7 cellular contexts compared by ENCODE assay signal in genomic region chr9:136482046-136482792, GRCh38. TPM values are rescaled to one million over a fixed set of nuclear protein-coding genes. Genes with fewer than 3 reads are reported as not detected.
DNase-seq lines count a peak whose midpoint lies in the region; ATAC-seq and TF ChIP-seq lines count a peak whose summit lies in the region.

No MANE protein-coding gene starts in this region.

- H3K4me1 ChIP-seq in HUES6 (ENCODE audit: control insufficient read depth, insufficient read depth, low read length) (peaks cover 12% of the 10 kb centered on the region), neural progenitor cell (peaks cover 8% of the 10 kb centered on the region)

- H3K4me3 ChIP-seq in HUES6 (ENCODE audit: low read depth, low read length) (peak overlapping the region; percentile 94), epithelial cell of proximal tubule (ENCODE audit: low read depth, low read length) (peak overlapping the region; percentile 71), neural progenitor cell (peak overlapping the region; percentile 94)

- no peak overlapping the region for H2AFZ ChIP-seq in neural progenitor cell (replicated peaks)

- H3K27me3 Mint-ChIP-seq in neural progenitor cell (ENCODE audit: insufficient read depth, low read depth), result peaks cover 7% of the 10 kb centered on the region

- peak overlapping the region; percentile 94 for H3K4me3 Mint-ChIP-seq in neural progenitor cell

- H3K27ac Mint-ChIP-seq in neural progenitor cell, result peak overlapping the region; percentile 39

- H3K9me3 Mint-ChIP-seq in neural progenitor cell, result no peaks in the 10 kb centered on the region

- H3F3A ChIP-seq in neural progenitor cell (ENCODE audit: low read depth), result peaks cover 10% of the 10 kb centered on the region

- H3K9ac ChIP-seq in HUES6 (ENCODE audit: low read length), result peak overlapping the region; percentile 93
- peak overlapping the region; percentile 93 for H3K9ac ChIP-seq in neural progenitor cell

- H3K27me3 ChIP-seq in HUES6 (ENCODE audit: control insufficient read depth, insufficient read depth, low read length) (no peaks in the 10 kb centered on the region), neural progenitor cell (no peaks in the 10 kb centered on the region)

- H3K4me2 ChIP-seq in neural progenitor cell, result peak overlapping the region; percentile 89

- H3K36me3 ChIP-seq in HUES6 (ENCODE audit: control insufficient read depth, insufficient read depth, low read length), result peaks cover 20% of the 10 kb centered on the region
- no peaks in the 10 kb centered on the region for H3K36me3 ChIP-seq in neural progenitor cell

- H3K27ac ChIP-seq in HUES6 (ENCODE audit: low read depth, low read length) (peak overlapping the region; percentile 98), neural progenitor cell (peak overlapping the region; percentile 90)

- DNase-seq in ELR (ENCODE audit: low read depth) (peak; percentile 49), epithelial cell of proximal tubule (ENCODE audit: low read depth) (no peak), neural progenitor cell (ENCODE audit: low spot score) (peak; percentile 38), COR-L47 (lab: John Stamatoyannopoulos, UW) (no peak), omental fat pad (ENCODE audit: low spot score) (no peak)
- peak; percentile 34 for DNase-seq in activated CD4-positive, alpha-beta T cell treated with anti-CD3 and anti-CD28 coated beads for 48 hours

- H3K4me1 Mint-ChIP-seq in neural progenitor cell, result peaks cover 37% of the 10 kb centered on the region

- peaks cover 7% of the 10 kb centered on the region for H3K36me3 Mint-ChIP-seq in neural progenitor cell

- H3K9me3 ChIP-seq in HUES6 (ENCODE audit: control insufficient read depth, insufficient read depth, low read depth, low read length) (no peaks in the 10 kb centered on the region), neural progenitor cell (ENCODE audit: low read depth) (no peaks in the 10 kb centered on the region)

- no peak for TF ChIP-seq CTCF in epithelial cell of proximal tubule (conservative IDR thresholded peaks at IDR 0.05; ENCODE audit: low read depth, low read length)
- no peak for TF ChIP-seq CTCF in neural progenitor cell (IDR thresholded peaks at IDR 0.05)
- no peak for TF ChIP-seq CTCF in omental fat pad (IDR thresholded peaks at IDR 0.05)

- H4K20me1 ChIP-seq in neural progenitor cell (ENCODE audit: low read depth), result peaks cover 63% of the 10 kb centered on the region

- peaks cover 64% of the 10 kb centered on the region for H3K79me2 ChIP-seq in neural progenitor cell (ENCODE audit: low read depth)

- no peak for ATAC-seq in omental fat pad (ENCODE audit: low FRiP score)

RNA-seq across cellular contexts. Expression of gene SEC16A, which starts 0.6 kb away (rescaled TPM):
- total RNA-seq in epithelial cell of proximal tubule (36.4 and 41.7 TPM in 2 replicates), neural progenitor cell (ENCODE audit: low replicate concordance) (16.8 and 23.8 TPM in 2 replicates), omental fat pad (10 to 100 TPM; 45.6 to 64.8 (median 56.5) TPM)

RNA-seq across cellular contexts. Expression of gene INPP5E, which starts 42.6 kb away (rescaled TPM):
- 20.3 and 21.1 TPM in 2 replicates for total RNA-seq in epithelial cell of proximal tubule
- 8.8 and 23.6 TPM in 2 replicates for total RNA-seq in neural progenitor cell (ENCODE audit: low replicate concordance)
- 10 to 100 TPM in 1 of 4 donors, 1 to 10 TPM in 3; 5.4 to 13.1 (median 8.3) TPM for total RNA-seq in omental fat pad

Comparison
In these comparisons a context has a peak if more than half of its experiments do, and no peak if none do; other contexts are left out.
1. DNase-seq: peak in ELR (single experiment), activated CD4-positive, alpha-beta T cell treated with anti-CD3 and anti-CD28 coated beads for 48 hours (single experiment) and neural progenitor cell (single experiment); none in epithelial cell of proximal tubule (single experiment), COR-L47 (single experiment) and omental fat pad (single experiment).
2. Peak in every context shown above with its lines, with median percentiles within 50 percentile points of each other: H3K4me3 ChIP-seq.